8 cellular contexts compared by ENCODE assay signal in the genomic region with DNA sequence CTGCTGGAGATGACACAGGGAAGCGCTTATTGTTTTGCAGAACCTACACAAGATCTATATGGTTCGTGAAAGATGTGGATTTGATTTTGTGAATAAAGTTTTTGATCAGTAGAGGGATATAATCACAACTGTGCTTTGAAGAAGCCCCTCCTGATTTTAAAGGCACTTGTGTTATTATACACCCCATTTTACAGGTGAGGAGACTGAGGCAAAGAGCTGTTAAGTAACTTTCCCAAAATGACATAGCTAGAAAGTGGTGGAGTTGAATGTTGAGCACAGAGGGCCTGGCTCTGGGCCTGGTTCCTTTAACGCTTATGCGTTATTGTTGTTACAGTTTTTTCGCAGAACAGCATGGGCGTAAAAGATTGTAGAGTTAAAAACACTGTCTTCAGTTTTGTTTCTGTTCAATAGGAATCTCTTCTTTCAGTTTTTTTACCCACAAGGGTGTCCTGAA. TPM values are rescaled to one million over a fixed set of nuclear protein-coding genes. Genes with fewer than 3 reads are reported as not detected.
A peak's percentile ranks its signal among the peaks of the same experiment; 100 is the strongest.
DNase-seq lines count a peak whose midpoint lies in the region; TF ChIP-seq lines count a peak whose summit lies in the region.

No MANE protein-coding gene starts in this region.

- H3K27ac ChIP-seq in 22Rv1: peak overlapping the region; percentile 93
- no peak overlapping the region for H3K27ac ChIP-seq in HUES6 (ENCODE audit: low read depth, low read length)
- peak overlapping the region; percentile 94 to 99 for H3K27ac ChIP-seq in breast epithelium

- intact Hi-C loops in breast epithelium (cut with DNase I; ENCODE audit: low total_unique reads): no loop called here

- H3K27me3 ChIP-seq in HUES6 (ENCODE audit: control insufficient read depth, insufficient read depth, low read length): no peaks in the 10 kb centered on the region
- H3K27me3 ChIP-seq in breast epithelium: no peaks in the 10 kb centered on the region

- TF ChIP-seq POLR2A in breast epithelium (IDR thresholded peaks at IDR 0.05): no peak

- H3K36me3 ChIP-seq in HUES6 (ENCODE audit: control insufficient read depth, insufficient read depth, low read length) (no peaks in the 10 kb centered on the region), breast epithelium (no peaks in the 10 kb centered on the region)

- H3K9me3 Mint-ChIP-seq in mesothelial cell of epicardium: no peaks in the 10 kb centered on the region

- no peak for TF ChIP-seq CTCF in 22Rv1 (IDR thresholded peaks at IDR 0.05)
- no peak for TF ChIP-seq CTCF in breast epithelium (IDR thresholded peaks at IDR 0.05)
- no peak for TF ChIP-seq CTCF in mesothelial cell of epicardium (IDR thresholded peaks at IDR 0.05; ENCODE audit: unreplicated experiment)

- H3K4me1 ChIP-seq in HUES6 (ENCODE audit: control insufficient read depth, insufficient read depth, low read length) (peaks cover 18% of the 10 kb centered on the region), breast epithelium (no peaks in the 10 kb centered on the region)

- peaks cover 38% of the 10 kb centered on the region for H3K4me1 Mint-ChIP-seq in mesothelial cell of epicardium

- H3K4me3 Mint-ChIP-seq in mesothelial cell of epicardium: peak overlapping the region; percentile 89

- peak overlapping the region; percentile 92 for H3K9ac ChIP-seq in HUES6 (ENCODE audit: low read length)

- H3K36me3 Mint-ChIP-seq in mesothelial cell of epicardium: no peaks in the 10 kb centered on the region

- H3K4me3 ChIP-seq in HUES6 (ENCODE audit: low read depth, low read length) (peak overlapping the region; percentile 83), breast epithelium (peak overlapping the region; percentile 73 to 88 (median 86))

- H3K9me3 ChIP-seq in HUES6 (ENCODE audit: control insufficient read depth, insufficient read depth, low read depth, low read length) (no peaks in the 10 kb centered on the region), breast epithelium (no peaks in the 10 kb centered on the region)

- DNase-seq in breast epithelium (ENCODE audit: low spot score in 2 of 2) (no peak), mesothelial cell of epicardium (ENCODE audit: low spot score in 2 of 2, unreplicated experiment in 2 of 2) (no peak), NCI-H345 (lab: John Stamatoyannopoulos, UW) (no peak), DMS79 (lab: John Stamatoyannopoulos, UW) (no peak), midbrain (lab: John Stamatoyannopoulos, UW) (no peak), superior temporal gyrus (ENCODE audit: extremely low spot score) (no peak)

- H3K27ac Mint-ChIP-seq in mesothelial cell of epicardium: peak overlapping the region; percentile 90

- H3K27me3 Mint-ChIP-seq in mesothelial cell of epicardium (ENCODE audit: low read depth): no peaks in the 10 kb centered on the region

RNA-seq across cellular contexts. Expression of a gene that starts 1.4 kb away (rescaled TPM):
- 10 to 100 TPM; 30.6 to 52.1 (median 32.1) TPM for total RNA-seq in breast epithelium
- 47.6 to 50.8 TPM (median 50.6 TPM) in 3 replicates for total RNA-seq in mesothelial cell of epicardium
